Comparison of ENCODE assay signal across 23 cellular contexts in the genomic region with DNA sequence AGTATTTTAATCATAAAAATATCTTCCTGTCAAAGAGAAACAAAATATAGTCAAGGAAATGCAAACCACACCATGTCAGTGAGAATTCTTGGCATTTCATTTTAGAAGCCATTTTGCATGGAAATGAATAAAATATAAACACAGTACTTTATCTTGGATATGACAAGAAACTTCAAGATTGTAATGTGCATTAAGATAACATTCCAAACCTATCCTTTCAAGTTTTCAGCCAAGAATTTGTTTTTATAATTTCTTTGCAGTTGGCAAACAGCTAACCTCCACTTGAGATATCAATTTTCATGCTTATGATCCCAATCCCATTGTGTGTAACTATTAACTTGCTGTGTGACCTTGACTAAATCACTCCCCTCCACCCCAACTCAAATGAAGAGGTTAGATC. TPM values are rescaled to one million over a fixed set of nuclear protein-coding genes. Genes with fewer than 3 reads are reported as not detected.
DNase-seq lines count a peak whose midpoint lies in the region; ATAC-seq and TF ChIP-seq lines count a peak whose summit lies in the region.
"Had no signal": no experiment of that assay in that cellular context is flagged by ENCODE, and none has a peak within 500 bp of the region (broad histone marks: within the 10 kb centered on the region; RNA-seq: fewer than 3 reads in every experiment).

No MANE protein-coding gene starts in this region.

- intact Hi-C loops in natural killer cell (cut with micrococcal nuclease), result no loop called here

- no peak overlapping the region for H3K4me3 ChIP-seq in HEK293 (ENCODE audit: low read depth, low read length)
- no peak overlapping the region for H3K4me3 ChIP-seq in fibroblast of the aortic adventitia (ENCODE audit: low read depth, low read length)
- H3K4me3 ChIP-seq in Peyer's patch, result no peak overlapping the region
- H3K4me3 ChIP-seq: BLaER1 had no signal

- no peaks in the 10 kb centered on the region for H3K27me3 ChIP-seq in Peyer's patch
- H3K27me3 ChIP-seq: BE2C, BLaER1 had no signal

- TF ChIP-seq POLR2A in Peyer's patch (IDR thresholded peaks at IDR 0.05), result no peak

- H3K27ac ChIP-seq in HEK293 (ENCODE audit: extremely low read depth, low read depth, low read length) (no peak overlapping the region), Peyer's patch (no peak overlapping the region)
- H3K27ac ChIP-seq: BLaER1 had no signal

- peaks cover 43% of the 10 kb centered on the region for H3K4me1 Mint-ChIP-seq in nephron
- H3K4me1 Mint-ChIP-seq in natural killer cell, result no peaks in the 10 kb centered on the region
- H3K4me1 Mint-ChIP-seq: CD14-positive monocyte; CD4-positive, alpha-beta memory T cell; CD4-positive, CD25-positive, alpha-beta regulatory T cell; CD8-positive, alpha-beta memory T cell had no signal

- H3K4me1 ChIP-seq in HEK293 (ENCODE audit: control insufficient read depth, insufficient read depth, low read length), result no peaks in the 10 kb centered on the region; the same call in 1 of the 2 replicates
- H3K4me1 ChIP-seq in Peyer's patch, result no peaks in the 10 kb centered on the region
- H3K4me1 ChIP-seq: BE2C, BLaER1 had no signal

- H3K36me3 Mint-ChIP-seq in nephron (ENCODE audit: low read depth), result peaks cover 4% of the 10 kb centered on the region
- H3K36me3 Mint-ChIP-seq in natural killer cell, result no peaks in the 10 kb centered on the region
- H3K36me3 Mint-ChIP-seq: CD14-positive monocyte; CD4-positive, alpha-beta memory T cell; CD4-positive, CD25-positive, alpha-beta regulatory T cell; CD8-positive, alpha-beta memory T cell had no signal

- peak; percentile 11 for DNase-seq in NCI-H226
- DNase-seq in fibroblast of the aortic adventitia (ENCODE audit: low read depth), result peak; percentile 31
- no peak for DNase-seq in Peyer's patch
- DNase-seq in HPDE6-E6E7 (ENCODE audit: extremely low spot score), result no peak
- no peak for DNase-seq in natural killer cell
- DNase-seq: 8988T; ACHN; BE2C; C1 segment of cervical spinal cord; CD4-positive, alpha-beta memory T cell; CD4-positive, CD25-positive, alpha-beta regulatory T cell; CD8-positive, alpha-beta memory T cell; COR-L47; DMS 273 treated with DMSO at 0.1 percent for 48 hours; DMS153; DMS53; DMS79; GF-D8 had no signal

- H3K4me3 Mint-ChIP-seq in nephron (no peak overlapping the region), natural killer cell (no peak overlapping the region)
- H3K4me3 Mint-ChIP-seq: CD14-positive monocyte; CD4-positive, alpha-beta memory T cell; CD4-positive, CD25-positive, alpha-beta regulatory T cell; CD8-positive, alpha-beta memory T cell had no signal

- H3K27ac Mint-ChIP-seq in nephron, result peak overlapping the region; percentile 78 to 87 (median 84)
- no peak overlapping the region for H3K27ac Mint-ChIP-seq in natural killer cell
- H3K27ac Mint-ChIP-seq: CD14-positive monocyte; CD4-positive, alpha-beta memory T cell; CD4-positive, CD25-positive, alpha-beta regulatory T cell; CD8-positive, alpha-beta memory T cell had no signal

- H3K9me3 Mint-ChIP-seq in nephron, result peaks cover 3% of the 10 kb centered on the region
- H3K9me3 Mint-ChIP-seq in natural killer cell, result no peaks in the 10 kb centered on the region
- H3K9me3 Mint-ChIP-seq: CD14-positive monocyte; CD4-positive, alpha-beta memory T cell; CD4-positive, CD25-positive, alpha-beta regulatory T cell; CD8-positive, alpha-beta memory T cell had no signal

- ATAC-seq in GM21529 (IDR thresholded peaks at IDR 0.05; ENCODE audit: unreplicated experiment) (no peak), natural killer cell (no peak)

- H3K36me3 ChIP-seq in HEK293 (ENCODE audit: control insufficient read depth in 2 of 2, insufficient read depth in 1 of 2, low read length in 2 of 2), result no peaks in the 10 kb centered on the region
- no peaks in the 10 kb centered on the region for H3K36me3 ChIP-seq in Peyer's patch
- H3K36me3 ChIP-seq: BE2C, BLaER1 had no signal

- no peak for TF ChIP-seq CTCF in HEK293 (tag by site-specific recombination; IDR thresholded peaks at IDR 0.05)
- TF ChIP-seq CTCF in fibroblast of the aortic adventitia (IDR thresholded peaks at IDR 0.05; ENCODE audit: insufficient read depth, low read length), result no peak
- TF ChIP-seq CTCF in nephron (IDR thresholded peaks at IDR 0.05; ENCODE audit: unreplicated experiment in 3 of 3), result no peak
- no peak for TF ChIP-seq CTCF in Peyer's patch (IDR thresholded peaks at IDR 0.05)
- TF ChIP-seq CTCF in natural killer cell (IDR thresholded peaks at IDR 0.05), result no peak

- H3K9me3 ChIP-seq in HEK293 (ENCODE audit: control insufficient read depth, insufficient read depth, low read depth, low read length) (no peaks in the 10 kb centered on the region), Peyer's patch (no peaks in the 10 kb centered on the region)
- H3K9me3 ChIP-seq: BE2C, BLaER1 had no signal

- H3K27me3 Mint-ChIP-seq in nephron (ENCODE audit: low read depth) (no peaks in the 10 kb centered on the region), natural killer cell (ENCODE audit: low read depth in 2 of 2) (peaks cover 0 to 6% of the 10 kb centered on the region in 2 donors)
- H3K27me3 Mint-ChIP-seq: CD4-positive, CD25-positive, alpha-beta regulatory T cell had no signal

- CTCF ChIA-PET in HEK293 (lab: Yijun Ruan, JAX), result interaction anchor here (0.6 to 0.7 kb wide), 2 partner anchors 9 to 12 kb away, joined by 3 to 5 read pairs; no protein-coding TSS in a partner anchor

- POLR2A ChIA-PET in HEK293 (lab: Yijun Ruan, JAX), result no interaction called here

TF ChIP-seq in HEK293, 187 proteins besides CTCF, POLR2A, EP300 and RAD21:
- TF ChIP-seq ZFP69B (tag by site-specific recombination; IDR thresholded peaks at IDR 0.05) (no peak), SCRT2 (tag by site-specific recombination; IDR thresholded peaks at IDR 0.05) (no peak), PRDM6 (tag by site-specific recombination; IDR thresholded peaks at IDR 0.05) (peak; percentile 77), ZNF221 (tag by site-specific recombination; IDR thresholded peaks at IDR 0.05; ENCODE audit: borderline replicate concordance) (no peak)

RNA-seq across cellular contexts. Expression of gene WT1, which starts 59.3 kb away (rescaled TPM):
- total RNA-seq in fibroblast of the aortic adventitia (ENCODE audit: low replicate concordance) (0.27 and 46.6 TPM in 2 replicates), Peyer's patch (not detected), natural killer cell (not detected)
- total RNA-seq: CD4-positive, alpha-beta memory T cell; CD4-positive, CD25-positive, alpha-beta regulatory T cell; CD8-positive, alpha-beta memory T cell had no signal

Comparison
In these comparisons a context has a peak if more than half of its experiments do, and no peak if none do; other contexts are left out.
1. DNase-seq: peak in NCI-H226 (single experiment) and fibroblast of the aortic adventitia (single experiment); none in Peyer's patch (0 of 3), HPDE6-E6E7 (single experiment) and natural killer cell (single experiment).
2. H3K27ac Mint-ChIP-seq: peak in nephron (3 of 3); none in natural killer cell (0 of 2).